1 cellular context compared by ENCODE assay signal in the genomic region with DNA sequence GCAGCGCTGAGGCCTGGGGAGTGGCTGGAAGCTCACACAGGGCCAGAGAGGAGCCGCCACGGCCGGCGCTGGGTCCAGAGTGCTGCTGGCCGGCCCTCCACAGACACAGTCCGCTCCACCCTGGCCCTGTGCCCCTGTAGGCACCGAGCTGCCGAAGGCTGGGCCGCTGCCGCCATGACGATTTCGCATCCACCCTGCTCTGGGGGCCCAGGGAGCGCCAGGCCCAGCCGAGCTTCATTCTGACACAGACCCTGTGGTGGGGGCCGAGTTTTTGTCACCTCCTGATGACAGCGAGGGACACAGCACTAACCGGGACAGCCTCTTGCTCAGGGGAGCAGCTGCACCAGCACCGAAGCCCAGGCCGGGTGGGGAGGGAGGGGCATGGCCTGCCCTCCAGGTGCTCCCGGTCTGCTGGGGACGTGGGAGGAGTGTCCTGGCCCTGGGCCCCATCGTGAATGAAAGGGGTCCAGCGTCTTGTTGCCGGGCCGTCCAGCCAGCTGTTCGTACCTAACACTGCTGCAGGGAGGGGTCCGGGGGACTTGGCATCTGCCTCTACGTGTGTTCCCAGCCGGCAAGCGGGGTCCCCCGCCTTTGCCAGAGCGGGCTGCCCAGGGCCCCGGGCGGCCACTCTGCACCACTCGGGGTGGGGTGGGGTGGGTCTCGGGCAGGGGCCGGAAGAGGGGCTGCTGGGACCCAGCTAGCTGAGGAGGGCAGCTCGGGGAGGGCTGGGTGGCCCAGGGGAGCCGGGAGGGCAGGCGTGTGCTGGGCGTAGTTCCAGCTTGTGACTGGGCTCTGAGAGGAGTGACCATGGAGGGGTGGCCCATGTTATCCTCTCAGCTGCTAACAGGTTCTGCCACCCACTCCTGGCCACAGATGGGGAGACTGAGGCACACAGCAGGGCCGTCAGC.
TF ChIP-seq lines count a peak whose summit lies in the region.

No MANE protein-coding gene starts in this region.

TF ChIP-seq in H1, 55 proteins besides CTCF, POLR2A, EP300 and RAD21:
- no peak for TF ChIP-seq SP2 (IDR thresholded peaks at IDR 0.05; ENCODE audit: low read length)
- TF ChIP-seq YY1 (IDR thresholded peaks at IDR 0.05; ENCODE audit: low read depth, low read length), result no peak
- TF ChIP-seq SP4 (IDR thresholded peaks at IDR 0.05; ENCODE audit: low read length), result no peak
- TF ChIP-seq KDM5A (IDR thresholded peaks at IDR 0.05; ENCODE audit: low read length), result no peak
- no peak for TF ChIP-seq TBP (IDR thresholded peaks at IDR 0.05; ENCODE audit: low read depth, low read length)
- no peak for TF ChIP-seq ASH2L (IDR thresholded peaks at IDR 0.05; ENCODE audit: low read length)
- no peak for TF ChIP-seq TAF7 (optimal IDR thresholded peaks at IDR 0.05; ENCODE audit: borderline replicate concordance, low read depth, low read length)
- TF ChIP-seq ATF2 (IDR thresholded peaks at IDR 0.05; ENCODE audit: low read length), result no peak
- TF ChIP-seq BRCA1 (IDR thresholded peaks at IDR 0.05; ENCODE audit: low read depth, low read length), result no peak
- no peak for TF ChIP-seq SIRT6 (IDR thresholded peaks at IDR 0.05; ENCODE audit: low read length)
- TF ChIP-seq, protein P1, sequence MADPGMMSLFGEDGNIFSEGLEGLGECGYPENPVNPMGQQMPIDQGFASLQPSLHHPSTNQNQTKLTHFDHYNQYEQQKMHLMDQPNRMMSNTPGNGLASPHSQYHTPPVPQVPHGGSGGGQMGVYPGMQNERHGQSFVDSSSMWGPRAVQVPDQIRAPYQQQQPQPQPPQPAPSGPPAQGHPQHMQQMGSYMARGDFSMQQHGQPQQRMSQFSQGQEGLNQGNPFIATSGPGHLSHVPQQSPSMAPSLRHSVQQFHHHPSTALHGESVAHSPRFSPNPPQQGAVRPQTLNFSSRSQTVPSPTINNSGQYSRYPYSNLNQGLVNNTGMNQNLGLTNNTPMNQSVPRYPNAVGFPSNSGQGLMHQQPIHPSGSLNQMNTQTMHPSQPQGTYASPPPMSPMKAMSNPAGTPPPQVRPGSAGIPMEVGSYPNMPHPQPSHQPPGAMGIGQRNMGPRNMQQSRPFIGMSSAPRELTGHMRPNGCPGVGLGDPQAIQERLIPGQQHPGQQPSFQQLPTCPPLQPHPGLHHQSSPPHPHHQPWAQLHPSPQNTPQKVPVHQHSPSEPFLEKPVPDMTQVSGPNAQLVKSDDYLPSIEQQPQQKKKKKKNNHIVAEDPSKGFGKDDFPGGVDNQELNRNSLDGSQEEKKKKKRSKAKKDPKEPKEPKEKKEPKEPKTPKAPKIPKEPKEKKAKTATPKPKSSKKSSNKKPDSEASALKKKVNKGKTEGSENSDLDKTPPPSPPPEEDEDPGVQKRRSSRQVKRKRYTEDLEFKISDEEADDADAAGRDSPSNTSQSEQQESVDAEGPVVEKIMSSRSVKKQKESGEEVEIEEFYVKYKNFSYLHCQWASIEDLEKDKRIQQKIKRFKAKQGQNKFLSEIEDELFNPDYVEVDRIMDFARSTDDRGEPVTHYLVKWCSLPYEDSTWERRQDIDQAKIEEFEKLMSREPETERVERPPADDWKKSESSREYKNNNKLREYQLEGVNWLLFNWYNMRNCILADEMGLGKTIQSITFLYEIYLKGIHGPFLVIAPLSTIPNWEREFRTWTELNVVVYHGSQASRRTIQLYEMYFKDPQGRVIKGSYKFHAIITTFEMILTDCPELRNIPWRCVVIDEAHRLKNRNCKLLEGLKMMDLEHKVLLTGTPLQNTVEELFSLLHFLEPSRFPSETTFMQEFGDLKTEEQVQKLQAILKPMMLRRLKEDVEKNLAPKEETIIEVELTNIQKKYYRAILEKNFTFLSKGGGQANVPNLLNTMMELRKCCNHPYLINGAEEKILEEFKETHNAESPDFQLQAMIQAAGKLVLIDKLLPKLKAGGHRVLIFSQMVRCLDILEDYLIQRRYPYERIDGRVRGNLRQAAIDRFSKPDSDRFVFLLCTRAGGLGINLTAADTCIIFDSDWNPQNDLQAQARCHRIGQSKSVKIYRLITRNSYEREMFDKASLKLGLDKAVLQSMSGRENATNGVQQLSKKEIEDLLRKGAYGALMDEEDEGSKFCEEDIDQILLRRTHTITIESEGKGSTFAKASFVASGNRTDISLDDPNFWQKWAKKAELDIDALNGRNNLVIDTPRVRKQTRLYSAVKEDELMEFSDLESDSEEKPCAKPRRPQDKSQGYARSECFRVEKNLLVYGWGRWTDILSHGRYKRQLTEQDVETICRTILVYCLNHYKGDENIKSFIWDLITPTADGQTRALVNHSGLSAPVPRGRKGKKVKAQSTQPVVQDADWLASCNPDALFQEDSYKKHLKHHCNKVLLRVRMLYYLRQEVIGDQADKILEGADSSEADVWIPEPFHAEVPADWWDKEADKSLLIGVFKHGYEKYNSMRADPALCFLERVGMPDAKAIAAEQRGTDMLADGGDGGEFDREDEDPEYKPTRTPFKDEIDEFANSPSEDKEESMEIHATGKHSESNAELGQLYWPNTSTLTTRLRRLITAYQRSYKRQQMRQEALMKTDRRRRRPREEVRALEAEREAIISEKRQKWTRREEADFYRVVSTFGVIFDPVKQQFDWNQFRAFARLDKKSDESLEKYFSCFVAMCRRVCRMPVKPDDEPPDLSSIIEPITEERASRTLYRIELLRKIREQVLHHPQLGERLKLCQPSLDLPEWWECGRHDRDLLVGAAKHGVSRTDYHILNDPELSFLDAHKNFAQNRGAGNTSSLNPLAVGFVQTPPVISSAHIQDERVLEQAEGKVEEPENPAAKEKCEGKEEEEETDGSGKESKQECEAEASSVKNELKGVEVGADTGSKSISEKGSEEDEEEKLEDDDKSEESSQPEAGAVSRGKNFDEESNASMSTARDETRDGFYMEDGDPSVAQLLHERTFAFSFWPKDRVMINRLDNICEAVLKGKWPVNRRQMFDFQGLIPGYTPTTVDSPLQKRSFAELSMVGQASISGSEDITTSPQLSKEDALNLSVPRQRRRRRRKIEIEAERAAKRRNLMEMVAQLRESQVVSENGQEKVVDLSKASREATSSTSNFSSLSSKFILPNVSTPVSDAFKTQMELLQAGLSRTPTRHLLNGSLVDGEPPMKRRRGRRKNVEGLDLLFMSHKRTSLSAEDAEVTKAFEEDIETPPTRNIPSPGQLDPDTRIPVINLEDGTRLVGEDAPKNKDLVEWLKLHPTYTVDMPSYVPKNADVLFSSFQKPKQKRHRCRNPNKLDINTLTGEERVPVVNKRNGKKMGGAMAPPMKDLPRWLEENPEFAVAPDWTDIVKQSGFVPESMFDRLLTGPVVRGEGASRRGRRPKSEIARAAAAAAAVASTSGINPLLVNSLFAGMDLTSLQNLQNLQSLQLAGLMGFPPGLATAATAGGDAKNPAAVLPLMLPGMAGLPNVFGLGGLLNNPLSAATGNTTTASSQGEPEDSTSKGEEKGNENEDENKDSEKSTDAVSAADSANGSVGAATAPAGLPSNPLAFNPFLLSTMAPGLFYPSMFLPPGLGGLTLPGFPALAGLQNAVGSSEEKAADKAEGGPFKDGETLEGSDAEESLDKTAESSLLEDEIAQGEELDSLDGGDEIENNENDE (IDR thresholded peaks at IDR 0.05; ENCODE audit: insufficient replicate concordance, low read length), result no peak
- TF ChIP-seq FOSL1 (IDR thresholded peaks at IDR 0.05; ENCODE audit: insufficient read depth, low read depth, low read length), result no peak
- no peak for TF ChIP-seq TCF12 (IDR thresholded peaks at IDR 0.05; ENCODE audit: low read depth, low read length)
- TF ChIP-seq SIN3A (conservative IDR thresholded peaks at IDR 0.05 in 1 of 2, IDR thresholded peaks at IDR 0.05 in 1 of 2; ENCODE audit: low read depth in 1 of 2, low read length in 2 of 2), result no peak
- no peak for TF ChIP-seq JUN (IDR thresholded peaks at IDR 0.05; ENCODE audit: low read depth, low read length)
- no peak for TF ChIP-seq SUZ12 (IDR thresholded peaks at IDR 0.05; ENCODE audit: low read length)
- no peak for TF ChIP-seq RXRA (IDR thresholded peaks at IDR 0.05; ENCODE audit: insufficient read depth, low read depth, low read length)
TF ChIP-seq in H1: peak in this region for 0.
